13 cellular contexts compared by ENCODE assay signal in genomic region chr19:36041831-36042230, GRCh38. TPM values are rescaled to one million over a fixed set of nuclear protein-coding genes. Genes with fewer than 3 reads are reported as not detected.
DNase-seq lines count a peak whose midpoint lies in the region; TF ChIP-seq lines count a peak whose summit lies in the region.
"Had no signal": no experiment of that assay in that cellular context is flagged by ENCODE, and none has a peak within 500 bp of the region (broad histone marks: within the 10 kb centered on the region; RNA-seq: fewer than 3 reads in every experiment).

No MANE protein-coding gene starts in this region.

- H3K36me3 ChIP-seq in MG63 = no peaks in the 10 kb centered on the region; the same call in 1 of the 2 replicates
- no peaks in the 10 kb centered on the region for H3K36me3 ChIP-seq in neural progenitor cell
- H3K36me3 ChIP-seq: SJSA1 had no signal

- H3K27ac Mint-ChIP-seq in neural progenitor cell = no peak overlapping the region
- H3K27ac Mint-ChIP-seq: natural killer cell treated with Interleukin-12 subunit alpha and Interleukin-12 subunit beta and Interleukin-15 and Interleukin-18, amount 100 ng/mL, for 72 hours had no signal

- DNase-seq in AG08396 (ENCODE audit: low spot score) = peak; percentile 62
- DNase-seq in MG63 = peak; percentile 17
- peak; percentile 79 for DNase-seq in fibroblast of mammary gland (ENCODE audit: low read depth)
- peak; percentile 19 for DNase-seq in neural progenitor cell (ENCODE audit: low spot score)
- no peak for DNase-seq in activated gamma-delta T cell treated with Interleukin-2 at 50 U/mL for 16 hours
- DNase-seq in pons (ENCODE audit: low spot score) = no peak
- DNase-seq in HT-29 (ENCODE audit: low spot score) = no peak
- DNase-seq in activated CD8-positive, alpha-beta memory T cell treated with anti-CD3 and anti-CD28 coated beads, Interleukin-2, amount 50 U/mL, for 48 hours = no peak
- DNase-seq: activated T-cell treated with anti-CD3 and anti-CD28 coated beads, Interleukin-2, amount 50 U/mL, for 4 hours; DMS53; NCI-H1417 had no signal

- no peaks in the 10 kb centered on the region for H4K20me1 ChIP-seq in neural progenitor cell (ENCODE audit: low read depth)

- H3K4me3 ChIP-seq in MG63 (no peak overlapping the region), fibroblast of mammary gland (ENCODE audit: control insufficient read depth, low read depth, low read length) (no peak overlapping the region), neural progenitor cell (no peak overlapping the region)
- H3K4me3 ChIP-seq: SJSA1 had no signal

- H3K4me1 Mint-ChIP-seq in neural progenitor cell = peaks cover 12% of the 10 kb centered on the region

- H3K27me3 ChIP-seq in MG63 (no peaks in the 10 kb centered on the region), neural progenitor cell (no peaks in the 10 kb centered on the region)
- H3K27me3 ChIP-seq: SJSA1 had no signal

- H3K9me3 ChIP-seq in MG63 (no peaks in the 10 kb centered on the region; the same call in 1 of the 2 replicates), neural progenitor cell (ENCODE audit: low read depth) (no peaks in the 10 kb centered on the region)
- H3K9me3 ChIP-seq: SJSA1 had no signal

- H3K4me3 Mint-ChIP-seq in neural progenitor cell = no peak overlapping the region
- H3K4me3 Mint-ChIP-seq: activated T-cell treated with anti-CD3 and anti-CD28 coated beads, Interleukin-2, amount 50 U/mL, for 4 hours; natural killer cell treated with Interleukin-12 subunit alpha and Interleukin-12 subunit beta and Interleukin-15 and Interleukin-18, amount 100 ng/mL, for 72 hours had no signal

- TF ChIP-seq CTCF in fibroblast of mammary gland (conservative IDR thresholded peaks at IDR 0.05; ENCODE audit: control insufficient read depth, insufficient read depth, low read depth, low read length) (no peak), neural progenitor cell (IDR thresholded peaks at IDR 0.05) (no peak)

- peaks cover 9% of the 10 kb centered on the region for H3K36me3 Mint-ChIP-seq in neural progenitor cell
- H3K36me3 Mint-ChIP-seq: natural killer cell treated with Interleukin-12 subunit alpha and Interleukin-12 subunit beta and Interleukin-15 and Interleukin-18, amount 100 ng/mL, for 72 hours had no signal

- no peak overlapping the region for H3K9ac ChIP-seq in neural progenitor cell

- H3K4me1 ChIP-seq in neural progenitor cell = no peaks in the 10 kb centered on the region

- H3K27ac ChIP-seq in neural progenitor cell = no peak overlapping the region
- H3K27ac ChIP-seq: SJSA1 had no signal

- H3K27me3 Mint-ChIP-seq in neural progenitor cell (ENCODE audit: insufficient read depth, low read depth) = peaks cover 2% of the 10 kb centered on the region
- H3K27me3 Mint-ChIP-seq: natural killer cell treated with Interleukin-12 subunit alpha and Interleukin-12 subunit beta and Interleukin-15 and Interleukin-18, amount 100 ng/mL, for 72 hours had no signal

- H3F3A ChIP-seq in neural progenitor cell (ENCODE audit: low read depth) = no peaks in the 10 kb centered on the region

- no peaks in the 10 kb centered on the region for H3K79me2 ChIP-seq in neural progenitor cell (ENCODE audit: low read depth)

- no peak overlapping the region for H2AFZ ChIP-seq in neural progenitor cell (replicated peaks)

- H3K9me3 Mint-ChIP-seq in neural progenitor cell = no peaks in the 10 kb centered on the region
- H3K9me3 Mint-ChIP-seq: activated T-cell treated with anti-CD3 and anti-CD28 coated beads, Interleukin-2, amount 50 U/mL, for 4 hours; natural killer cell treated with Interleukin-12 subunit alpha and Interleukin-12 subunit beta and Interleukin-15 and Interleukin-18, amount 100 ng/mL, for 72 hours had no signal

- H3K4me2 ChIP-seq in neural progenitor cell = no peak overlapping the region

RNA-seq across cellular contexts. Expression of gene CLIP3, which starts 9.2 kb away (rescaled TPM):
- total RNA-seq in MG63 (2014; rRNA removed; shearing (Covaris generic); ENCODE audit: low replicate concordance) = not detected in 2 replicates
- 8.2 and 17.7 TPM in 2 replicates for total RNA-seq in neural progenitor cell (ENCODE audit: low replicate concordance)
- 0.13 and 0.31 TPM in 2 replicates for total RNA-seq in HT-29 (2014; rRNA removed; shearing (Covaris generic))

RNA-seq across cellular contexts. Expression of gene THAP8, which starts 12.3 kb away (rescaled TPM):
- total RNA-seq in MG63 (2014; rRNA removed; shearing (Covaris generic); ENCODE audit: low replicate concordance) = 0.72 and 2.1 TPM in 2 replicates
- total RNA-seq in neural progenitor cell (ENCODE audit: low replicate concordance) = 6.7 and 9.5 TPM in 2 replicates
- 4.3 and 7.2 TPM in 2 replicates for total RNA-seq in HT-29 (2014; rRNA removed; shearing (Covaris generic))

RNA-seq across cellular contexts. Expression of gene WDR62, which starts 12.9 kb away (rescaled TPM):
- 2.5 and 6.1 TPM in 2 replicates for total RNA-seq in MG63 (2014; rRNA removed; shearing (Covaris generic); ENCODE audit: low replicate concordance)
- 12.0 and 22.4 TPM in 2 replicates for total RNA-seq in neural progenitor cell (ENCODE audit: low replicate concordance)
- total RNA-seq in HT-29 (2014; rRNA removed; shearing (Covaris generic)) = 44.1 and 49.0 TPM in 2 replicates

RNA-seq across cellular contexts. Expression of gene ALKBH6, which starts 27.8 kb away (rescaled TPM):
- total RNA-seq in MG63 (2014; rRNA removed; shearing (Covaris generic); ENCODE audit: low replicate concordance) = 25.1 and 26.1 TPM in 2 replicates
- total RNA-seq in neural progenitor cell (ENCODE audit: low replicate concordance) = 16.3 and 22.5 TPM in 2 replicates
- total RNA-seq in HT-29 (2014; rRNA removed; shearing (Covaris generic)) = 90.6 and 124 TPM in 2 replicates

RNA-seq across cellular contexts. Expression of gene SYNE4, which starts 33.2 kb away (rescaled TPM):
- total RNA-seq in MG63 (2014; rRNA removed; shearing (Covaris generic); ENCODE audit: low replicate concordance) = 0.22 and 0.23 TPM in 2 replicates
- total RNA-seq in neural progenitor cell (ENCODE audit: low replicate concordance) = 2.3 and 10.9 TPM in 2 replicates
- total RNA-seq in HT-29 (2014; rRNA removed; shearing (Covaris generic)) = 8.6 and 9.4 TPM in 2 replicates

Comparison
In these comparisons a context has a peak if more than half of its experiments do, and no peak if none do; other contexts are left out.
1. DNase-seq: peak in AG08396 (single experiment), MG63 (single experiment), fibroblast of mammary gland (single experiment) and neural progenitor cell (single experiment); none in activated gamma-delta T cell treated with Interleukin-2 at 50 U/mL for 16 hours (single experiment), pons (single experiment), HT-29 (single experiment) and activated CD8-positive, alpha-beta memory T cell treated with anti-CD3 and anti-CD28 coated beads, Interleukin-2, amount 50 U/mL, for 48 hours (single experiment).